Comparison of ENCODE assay signal across 11 cellular contexts in the genomic region with DNA sequence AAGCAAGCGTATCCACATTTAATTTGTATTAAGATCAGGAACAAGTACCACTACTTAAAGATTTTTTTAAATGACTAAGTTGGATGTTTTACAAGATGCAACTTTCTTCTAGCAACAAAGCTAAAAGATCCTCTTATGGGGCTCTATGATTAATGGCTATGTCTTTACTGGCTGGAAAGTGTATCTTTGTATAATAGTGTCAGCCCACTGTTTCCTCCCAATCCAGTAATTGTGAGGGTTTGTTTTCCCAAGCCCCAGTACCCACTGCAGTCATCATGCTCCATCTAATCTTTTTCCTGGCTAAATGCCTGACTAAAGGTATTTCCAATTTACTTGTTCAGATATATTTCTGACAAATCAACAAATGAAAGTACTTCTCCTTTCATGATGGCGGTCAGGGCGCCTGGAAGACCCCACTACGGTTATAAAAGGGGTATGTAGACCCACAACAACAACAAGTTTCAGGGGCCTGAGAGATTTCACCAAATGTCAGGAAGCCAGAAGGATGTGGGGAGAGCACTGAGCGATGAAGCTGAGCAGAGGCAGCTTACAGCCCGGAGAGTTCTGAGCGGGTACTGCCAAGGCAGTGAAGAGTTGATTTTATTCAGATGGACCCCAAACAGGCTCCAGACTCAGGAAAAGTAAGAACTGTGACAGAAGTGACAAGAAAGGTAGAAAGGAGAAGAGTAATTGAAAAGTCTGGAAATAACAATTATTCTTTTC.
DNase-seq lines count a peak whose midpoint lies in the region; ATAC-seq and TF ChIP-seq lines count a peak whose summit lies in the region.
"Had no signal": no experiment of that assay in that cellular context is flagged by ENCODE, and none has a peak within 500 bp of the region (broad histone marks: within the 10 kb centered on the region; RNA-seq: fewer than 3 reads in every experiment).

No MANE protein-coding gene starts in this region.

- CTCF ChIA-PET in CD4-positive, alpha-beta memory T cell (lab: Charles Lee; ENCODE audit: partially characterized antibody): interaction anchor here (0.9 to 7.6 kb wide), 10 partner anchors 9 to 466 kb away, joined by 3 to 100 read pairs (median 6); no protein-coding TSS in a partner anchor
- CTCF ChIA-PET in IMR-90 (lab: Yijun Ruan, JAX): interaction anchor here (0.6 to 1.0 kb wide), 3 partner anchors 25 to 454 kb away, joined by 3 to 4 read pairs (median 3); no protein-coding TSS in a partner anchor

- no CpG with 5 or more reads among the region's 7 CpGs for WGBS in IMR-90 (ENCODE audit: extremely low coverage in 2 of 2, insufficient read length in 1 of 2), 2 experiments

- no peak for DNase-seq in CD4-positive, alpha-beta memory T cell
- DNase-seq in IMR-90 (peak; percentile 70), naive B cell (no peak), mucosa of descending colon (no peak)
- DNase-seq in activated naive CD8-positive, alpha-beta T cell treated with anti-CD3 and anti-CD28 coated beads, Interleukin-2, amount 10 ng/mL, durations not matched to agents 7 days and 5 days: no peak
- DNase-seq in stimulated activated CD4-positive, alpha-beta T cell treated with anti-CD3 and anti-CD28 coated beads, Interleukin-1b, Interleukin-23, amount 100 ng/mL, for 48 hours: no peak
- DNase-seq: H9, islet precursor cell, NCI-H1048 had no signal

- ATAC-seq in IMR-90 (ENCODE audit: low read depth) (peak; percentile 13), naive B cell (ENCODE audit: low read depth in 2 of 2) (no peak), HG02840 (IDR thresholded peaks at IDR 0.05; ENCODE audit: low FRiP score, unreplicated experiment) (no peak), mucosa of descending colon (no peak), GM19467 (IDR thresholded peaks at IDR 0.05; ENCODE audit: unreplicated experiment) (no peak)
- no peak for ATAC-seq in activated naive CD8-positive, alpha-beta T cell treated with anti-CD3 and anti-CD28 coated beads, Interleukin-2, amount 10 ng/mL, durations not matched to agents 7 days and 5 days (ENCODE audit: low read depth)

- H3K9me3 Mint-ChIP-seq in CD4-positive, alpha-beta memory T cell: peaks cover 0 to 4% (median 0%) of the 10 kb centered on the region in 8 donors
- no peaks in the 10 kb centered on the region for H3K9me3 Mint-ChIP-seq in activated naive CD8-positive, alpha-beta T cell treated with anti-CD3 and anti-CD28 coated beads, Interleukin-2, amount 10 ng/mL, durations not matched to agents 7 days and 5 days
- H3K9me3 Mint-ChIP-seq in naive B cell: peaks cover 0 to 11% (median 2%) of the 10 kb centered on the region in 7 donors

- peak overlapping the region; percentile 10 to 51 for H3K4me3 ChIP-seq in CD4-positive, alpha-beta memory T cell (ENCODE audit: low read length in 2 of 2)
- H3K4me3 ChIP-seq in IMR-90 (ENCODE audit: insufficient read depth, low read depth, low read length) (no peak overlapping the region), mucosa of descending colon (no peak overlapping the region)

- TF ChIP-seq POLR2A in IMR-90 (IDR thresholded peaks at IDR 0.05; ENCODE audit: low read depth, low read length): no peak

- dilution Hi-C loops in IMR-90 (cut with HindIII; ENCODE audit: low sequenced_read_pairs, unreplicated experiment): no loop called here

- peak overlapping the region; percentile 91; the same call in 2 of the 3 replicates for H2BK15ac ChIP-seq in IMR-90 (ENCODE audit: low read depth, low read length)

- intact Hi-C loops in CD4-positive, alpha-beta memory T cell (cut with micrococcal nuclease): loop anchor here (1.0 kb wide), 1 partner anchor 11 kb away; no protein-coding TSS in a partner anchor
- intact Hi-C loops in IMR-90 (cut with micrococcal nuclease) (no loop called here), mucosa of descending colon (cut with DNase I, micrococcal nuclease) (no loop called here)

- H3K4me3 Mint-ChIP-seq in CD4-positive, alpha-beta memory T cell: peak overlapping the region; percentile 79 to 90 (median 85)
- peak overlapping the region; percentile 99 for H3K4me3 Mint-ChIP-seq in activated naive CD8-positive, alpha-beta T cell treated with anti-CD3 and anti-CD28 coated beads, Interleukin-2, amount 10 ng/mL, durations not matched to agents 7 days and 5 days
- peak overlapping the region; percentile 55 to 91 (median 80) for H3K4me3 Mint-ChIP-seq in naive B cell
- H3K4me3 Mint-ChIP-seq: H9 had no signal

- TF ChIP-seq CTCF in IMR-90 (conservative IDR thresholded peaks at IDR 0.05; ENCODE audit: low read depth, low read length) (no peak), mucosa of descending colon (IDR thresholded peaks at IDR 0.05) (no peak)

- H2AK5ac ChIP-seq in IMR-90 (ENCODE audit: low read depth, low read length): peak overlapping the region; percentile 92

- H3K27ac Mint-ChIP-seq in CD4-positive, alpha-beta memory T cell: peak overlapping the region in 6 of 7 donors; percentile 94 to 99 (median 96)
- peak overlapping the region; percentile 95 for H3K27ac Mint-ChIP-seq in activated naive CD8-positive, alpha-beta T cell treated with anti-CD3 and anti-CD28 coated beads, Interleukin-2, amount 10 ng/mL, durations not matched to agents 7 days and 5 days
- peak overlapping the region; percentile 76 to 97 (median 94) for H3K27ac Mint-ChIP-seq in naive B cell

- peak overlapping the region; percentile 42 for H3K18ac ChIP-seq in IMR-90 (ENCODE audit: low read depth, low read length)

- no peaks in the 10 kb centered on the region for H3K9me3 ChIP-seq in CD4-positive, alpha-beta memory T cell (ENCODE audit: control insufficient read depth in 1 of 2, low read length in 2 of 2)
- H3K9me3 ChIP-seq in IMR-90 (ENCODE audit: control insufficient read depth, insufficient read depth, low read length) (no peaks in the 10 kb centered on the region), mucosa of descending colon (no peaks in the 10 kb centered on the region)

- in situ Hi-C loops in IMR-90 (cut with MboI; ENCODE audit: low sequenced_read_pairs): no loop called here

- POLR2A ChIA-PET in CD4-positive, alpha-beta memory T cell (lab: Charles Lee; ENCODE audit: partially characterized antibody): interaction anchor here (0.7 to 11.7 kb wide), 6 partner anchors 10 to 33 kb away, joined by 4 to 176 read pairs (median 7); no protein-coding TSS in a partner anchor
- POLR2A ChIA-PET in IMR-90 (lab: Charles Lee; ENCODE audit: unreplicated experiment): interaction anchor here (0.7 to 2.1 kb wide), 2 partner anchors 39 to 45 kb away, joined by 3 to 6 read pairs; no protein-coding TSS in a partner anchor
- POLR2A ChIA-PET in activated naive CD8-positive, alpha-beta T cell treated with anti-CD3 and anti-CD28 coated beads, Interleukin-2, amount 10 ng/mL, durations not matched to agents 7 days and 5 days (lab: Charles Lee): interaction anchor here (0.6 to 8.7 kb wide), 7 partner anchors 9 to 102 kb away, joined by 3 to 62 read pairs (median 6); no protein-coding TSS in a partner anchor

- H2BK20ac ChIP-seq in IMR-90 (ENCODE audit: low read depth, low read length): peak overlapping the region; percentile 77

- H3K4me2 ChIP-seq in IMR-90 (ENCODE audit: low read depth, low read length): peak overlapping the region; percentile 14; the same call in 1 of the 2 replicates

- no peaks in the 10 kb centered on the region for H3K27me3 ChIP-seq in CD4-positive, alpha-beta memory T cell (ENCODE audit: insufficient read depth, low read length)
- H3K27me3 ChIP-seq in IMR-90 (ENCODE audit: control insufficient read depth, insufficient read depth, low read length): no peaks in the 10 kb centered on the region

- no peaks in the 10 kb centered on the region for H3K36me3 ChIP-seq in CD4-positive, alpha-beta memory T cell (ENCODE audit: insufficient read depth, low read length)
- H3K36me3 ChIP-seq in IMR-90 (ENCODE audit: control insufficient read depth, insufficient read depth, low read length) (peaks cover 4% of the 10 kb centered on the region; the same call in 1 of the 2 replicates), mucosa of descending colon (ENCODE audit: low read depth) (no peaks in the 10 kb centered on the region)

- peaks cover 24 to 66% of the 10 kb centered on the region in 2 donors for H3K36me3 Mint-ChIP-seq in CD4-positive, alpha-beta memory T cell
- H3K36me3 Mint-ChIP-seq in activated naive CD8-positive, alpha-beta T cell treated with anti-CD3 and anti-CD28 coated beads, Interleukin-2, amount 10 ng/mL, durations not matched to agents 7 days and 5 days: peaks cover 60% of the 10 kb centered on the region
- H3K36me3 Mint-ChIP-seq in naive B cell: peaks cover 15 to 33% of the 10 kb centered on the region in 2 donors

- no peaks in the 10 kb centered on the region for H3K27me3 Mint-ChIP-seq in CD4-positive, alpha-beta memory T cell
- no peaks in the 10 kb centered on the region for H3K27me3 Mint-ChIP-seq in activated naive CD8-positive, alpha-beta T cell treated with anti-CD3 and anti-CD28 coated beads, Interleukin-2, amount 10 ng/mL, durations not matched to agents 7 days and 5 days
- no peaks in the 10 kb centered on the region for H3K27me3 Mint-ChIP-seq in naive B cell

- H4K91ac ChIP-seq in IMR-90 (ENCODE audit: insufficient read depth, low read depth, low read length): peak overlapping the region; percentile 59

- peak overlapping the region; percentile 74 for H3K14ac ChIP-seq in IMR-90 (replicated peaks; ENCODE audit: low read depth, low read length)

- H3K4me1 ChIP-seq in CD4-positive, alpha-beta memory T cell (ENCODE audit: insufficient read depth, low read length): peaks cover 93% of the 10 kb centered on the region
- H3K4me1 ChIP-seq in IMR-90 (ENCODE audit: control insufficient read depth, insufficient read depth, low read length): peaks cover 28% of the 10 kb centered on the region
- no peaks in the 10 kb centered on the region for H3K4me1 ChIP-seq in mucosa of descending colon (ENCODE audit: low read depth)

- peak overlapping the region; percentile 73 to 86 for H4K8ac ChIP-seq in IMR-90 (ENCODE audit: low read depth in 2 of 2, low read length in 2 of 2)

- no peaks in the 10 kb centered on the region for H4K20me1 ChIP-seq in IMR-90 (ENCODE audit: insufficient read depth, low read length)

- H4K5ac ChIP-seq in IMR-90 (ENCODE audit: low read depth, low read length): peak overlapping the region; percentile 39

- peak overlapping the region; percentile 36; the same call in 1 of the 2 replicates for H3K56ac ChIP-seq in IMR-90 (ENCODE audit: extremely low read depth, insufficient read depth, low read length)

- H3K9ac ChIP-seq in IMR-90 (ENCODE audit: low read depth, low read length): peak overlapping the region; percentile 54; the same call in 1 of the 2 replicates

- peaks cover 31 to 68% of the 10 kb centered on the region in 2 experiments for H3K79me1 ChIP-seq in IMR-90 (ENCODE audit: low read depth in 1 of 2, low read length in 2 of 2)

- no peak overlapping the region for H2AFZ ChIP-seq in IMR-90 (replicated peaks; ENCODE audit: low read length, poor library complexity)

- H3K4ac ChIP-seq in IMR-90 (ENCODE audit: low read depth, low read length): peak overlapping the region; percentile 80

- H2BK5ac ChIP-seq in IMR-90 (ENCODE audit: low read depth, low read length, poor library complexity, severe bottlenecking): peak overlapping the region; percentile 73

- peak overlapping the region; percentile 76 for H3K27ac ChIP-seq in CD4-positive, alpha-beta memory T cell (ENCODE audit: low read depth, low read length)
- H3K27ac ChIP-seq in IMR-90 (ENCODE audit: insufficient read depth, low read length): peak overlapping the region; percentile 80

- H2BK120ac ChIP-seq in IMR-90 (ENCODE audit: low read depth, low read length): peak overlapping the region; percentile 91

- TF ChIP-seq RAD21 in IMR-90 (IDR thresholded peaks at IDR 0.05; ENCODE audit: low read length): no peak

- H2AK9ac ChIP-seq in IMR-90 (replicated peaks; ENCODE audit: low read depth, low read length, poor library complexity): peak overlapping the region; percentile 4

- peak overlapping the region; percentile 22; the same call in 1 of the 2 replicates for H3K23ac ChIP-seq in IMR-90 (ENCODE audit: low read depth, low read length)

- BruUV-seq in IMR-90 (replicated peaks; lab: Mats Ljungman, UMichigan): no TSS peak

- peaks cover 7 to 89% (median 67%) of the 10 kb centered on the region in 4 donors for H3K4me1 Mint-ChIP-seq in CD4-positive, alpha-beta memory T cell
- peaks cover 59% of the 10 kb centered on the region for H3K4me1 Mint-ChIP-seq in activated naive CD8-positive, alpha-beta T cell treated with anti-CD3 and anti-CD28 coated beads, Interleukin-2, amount 10 ng/mL, durations not matched to agents 7 days and 5 days
- peaks cover 62 to 79% (median 69%) of the 10 kb centered on the region in 3 donors for H3K4me1 Mint-ChIP-seq in naive B cell

- peaks cover 13% of the 10 kb centered on the region for H3K9me1 ChIP-seq in IMR-90 (ENCODE audit: insufficient read depth, low read length)

Comparison
In these comparisons a context has a peak if more than half of its experiments do, and no peak if none do; other contexts are left out.
1. H3K4me3 ChIP-seq: peak in CD4-positive, alpha-beta memory T cell (2 of 2); none in IMR-90 (single experiment) and mucosa of descending colon (single experiment).
2. Peak in every context shown above with its lines, with median percentiles within 50 percentile points of each other: H3K27ac Mint-ChIP-seq and H3K4me3 Mint-ChIP-seq.